ENCODE assay signal across 1 cellular context in genomic region chr2:240868286-240869108, GRCh38.
TF ChIP-seq lines count a peak whose summit lies in the region.

TSS of gene AGXT (plus strand) at chr2:240868824. CDS start at chr2:240868866, 42 bp downstream.

TF ChIP-seq in HepG2, 621 proteins besides CTCF, POLR2A, EP300 and RAD21 (continued from another document):
- TF ChIP-seq ZNF333 (CRISPR knock-in tag; IDR thresholded peaks at IDR 0.05; ENCODE audit: borderline replicate concordance) (0 out of 2 replicates have a peak, but pooled peaks have one; percentile 26), ZNF451 (CRISPR knock-in tag; IDR thresholded peaks at IDR 0.05) (peak; percentile 89; the same call in 1 of the 2 replicates), CSRNP1 (CRISPR knock-in tag; IDR thresholded peaks at IDR 0.05) (no peak), ATM (IDR thresholded peaks at IDR 0.05; ENCODE audit: borderline replicate concordance) (no peak), ZNF510 (CRISPR knock-in tag; IDR thresholded peaks at IDR 0.05; ENCODE audit: low read depth) (0 out of 2 replicates have a peak, but pooled peaks have one; percentile 19), JUNB (CRISPR knock-in tag; IDR thresholded peaks at IDR 0.05; ENCODE audit: borderline replicate concordance) (no peak), ZNF605 (CRISPR knock-in tag; IDR thresholded peaks at IDR 0.05) (no peak), XBP1 (CRISPR knock-in tag; IDR thresholded peaks at IDR 0.05) (0 out of 2 replicates have a peak, but pooled peaks have one; percentile 39), HDAC2 (CRISPR knock-in tag; IDR thresholded peaks at IDR 0.05) (peak; percentile 86; the same call in 1 of the 2 replicates), NFE2L2 (IDR thresholded peaks at IDR 0.05; ENCODE audit: low read length) (no peak), KDM5B (CRISPR knock-in tag; IDR thresholded peaks at IDR 0.05; ENCODE audit: borderline replicate concordance) (peak; percentile 92; the same call in 1 of the 2 replicates), KDM5A (IDR thresholded peaks at IDR 0.05; ENCODE audit: borderline replicate concordance, low read length) (no peak; the same call in 1 of the 2 replicates), RBAK (CRISPR knock-in tag; IDR thresholded peaks at IDR 0.05) (no peak)
- TF ChIP-seq, protein P1, sequence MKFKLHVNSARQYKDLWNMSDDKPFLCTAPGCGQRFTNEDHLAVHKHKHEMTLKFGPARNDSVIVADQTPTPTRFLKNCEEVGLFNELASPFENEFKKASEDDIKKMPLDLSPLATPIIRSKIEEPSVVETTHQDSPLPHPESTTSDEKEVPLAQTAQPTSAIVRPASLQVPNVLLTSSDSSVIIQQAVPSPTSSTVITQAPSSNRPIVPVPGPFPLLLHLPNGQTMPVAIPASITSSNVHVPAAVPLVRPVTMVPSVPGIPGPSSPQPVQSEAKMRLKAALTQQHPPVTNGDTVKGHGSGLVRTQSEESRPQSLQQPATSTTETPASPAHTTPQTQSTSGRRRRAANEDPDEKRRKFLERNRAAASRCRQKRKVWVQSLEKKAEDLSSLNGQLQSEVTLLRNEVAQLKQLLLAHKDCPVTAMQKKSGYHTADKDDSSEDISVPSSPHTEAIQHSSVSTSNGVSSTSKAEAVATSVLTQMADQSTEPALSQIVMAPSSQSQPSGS (CRISPR knock-in tag; IDR thresholded peaks at IDR 0.05): 0 out of 2 replicates have a peak, but pooled peaks have one; percentile 48
- TF ChIP-seq, protein P2, sequence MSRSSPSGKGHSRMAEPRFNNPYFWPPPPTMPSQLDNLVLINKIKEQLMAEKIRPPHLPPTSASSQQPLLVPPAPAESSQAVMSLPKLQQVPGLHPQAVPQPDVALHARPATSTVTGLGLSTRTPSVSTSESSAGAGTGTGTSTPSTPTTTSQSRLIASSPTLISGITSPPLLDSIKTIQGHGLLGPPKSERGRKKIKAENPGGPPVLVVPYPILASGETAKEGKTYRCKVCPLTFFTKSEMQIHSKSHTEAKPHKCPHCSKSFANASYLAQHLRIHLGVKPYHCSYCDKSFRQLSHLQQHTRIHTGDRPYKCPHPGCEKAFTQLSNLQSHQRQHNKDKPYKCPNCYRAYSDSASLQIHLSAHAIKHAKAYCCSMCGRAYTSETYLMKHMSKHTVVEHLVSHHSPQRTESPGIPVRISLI (CRISPR knock-in tag; IDR thresholded peaks at IDR 0.05; ENCODE audit: borderline replicate concordance): no peak
- TF ChIP-seq, protein P3, sequence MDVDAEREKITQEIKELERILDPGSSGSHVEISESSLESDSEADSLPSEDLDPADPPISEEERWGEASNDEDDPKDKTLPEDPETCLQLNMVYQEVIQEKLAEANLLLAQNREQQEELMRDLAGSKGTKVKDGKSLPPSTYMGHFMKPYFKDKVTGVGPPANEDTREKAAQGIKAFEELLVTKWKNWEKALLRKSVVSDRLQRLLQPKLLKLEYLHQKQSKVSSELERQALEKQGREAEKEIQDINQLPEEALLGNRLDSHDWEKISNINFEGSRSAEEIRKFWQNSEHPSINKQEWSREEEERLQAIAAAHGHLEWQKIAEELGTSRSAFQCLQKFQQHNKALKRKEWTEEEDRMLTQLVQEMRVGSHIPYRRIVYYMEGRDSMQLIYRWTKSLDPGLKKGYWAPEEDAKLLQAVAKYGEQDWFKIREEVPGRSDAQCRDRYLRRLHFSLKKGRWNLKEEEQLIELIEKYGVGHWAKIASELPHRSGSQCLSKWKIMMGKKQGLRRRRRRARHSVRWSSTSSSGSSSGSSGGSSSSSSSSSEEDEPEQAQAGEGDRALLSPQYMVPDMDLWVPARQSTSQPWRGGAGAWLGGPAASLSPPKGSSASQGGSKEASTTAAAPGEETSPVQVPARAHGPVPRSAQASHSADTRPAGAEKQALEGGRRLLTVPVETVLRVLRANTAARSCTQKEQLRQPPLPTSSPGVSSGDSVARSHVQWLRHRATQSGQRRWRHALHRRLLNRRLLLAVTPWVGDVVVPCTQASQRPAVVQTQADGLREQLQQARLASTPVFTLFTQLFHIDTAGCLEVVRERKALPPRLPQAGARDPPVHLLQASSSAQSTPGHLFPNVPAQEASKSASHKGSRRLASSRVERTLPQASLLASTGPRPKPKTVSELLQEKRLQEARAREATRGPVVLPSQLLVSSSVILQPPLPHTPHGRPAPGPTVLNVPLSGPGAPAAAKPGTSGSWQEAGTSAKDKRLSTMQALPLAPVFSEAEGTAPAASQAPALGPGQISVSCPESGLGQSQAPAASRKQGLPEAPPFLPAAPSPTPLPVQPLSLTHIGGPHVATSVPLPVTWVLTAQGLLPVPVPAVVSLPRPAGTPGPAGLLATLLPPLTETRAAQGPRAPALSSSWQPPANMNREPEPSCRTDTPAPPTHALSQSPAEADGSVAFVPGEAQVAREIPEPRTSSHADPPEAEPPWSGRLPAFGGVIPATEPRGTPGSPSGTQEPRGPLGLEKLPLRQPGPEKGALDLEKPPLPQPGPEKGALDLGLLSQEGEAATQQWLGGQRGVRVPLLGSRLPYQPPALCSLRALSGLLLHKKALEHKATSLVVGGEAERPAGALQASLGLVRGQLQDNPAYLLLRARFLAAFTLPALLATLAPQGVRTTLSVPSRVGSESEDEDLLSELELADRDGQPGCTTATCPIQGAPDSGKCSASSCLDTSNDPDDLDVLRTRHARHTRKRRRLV (CRISPR knock-in tag; IDR thresholded peaks at IDR 0.05): no peak
